Comparison of ENCODE assay signal across 26 cellular contexts in genomic region chr1:70084314-70084915, GRCh38.
DNase-seq lines count a peak whose midpoint lies in the region; ATAC-seq and TF ChIP-seq lines count a peak whose summit lies in the region.
"Had no signal": no experiment of that assay in that cellular context is flagged by ENCODE, and none has a peak within 500 bp of the region (broad histone marks: within the 10 kb centered on the region; RNA-seq: fewer than 3 reads in every experiment).

No MANE protein-coding gene starts in this region.

- DNase-seq in EL (peak; percentile 63), LHCN-M2 (ENCODE audit: low read depth) (peak; percentile 16), amniotic epithelial cell (ENCODE audit: low read depth) (peak; percentile 37), fibroblast of pulmonary artery (ENCODE audit: low read depth) (peak; percentile 45), DMS153 treated with DMSO at 0.1 percent for 48 hours (lab: John Stamatoyannopoulos, UW; ENCODE audit: unreplicated experiment) (no peak), GM19238 (ENCODE audit: insufficient read length, low spot score) (no peak), T-helper 9 cell (no peak)
- DNase-seq: activated CD4-positive, alpha-beta T cell treated with anti-CD3 and anti-CD28 coated beads for 1 hour; activated naive CD4-positive, alpha-beta T cell treated with anti-CD3 and anti-CD28 coated beads, Interleukin-2, amount 50 U/mL, for 16 hours; CD4-positive, alpha-beta T cell; cerebellar nuclear complex; DMS 273 treated with DMSO at 0.1 percent for 48 hours; effector CD4-positive, alpha-beta T cell; erythroblast; heart right ventricle; left colon; mesenchymal stem cell; NCI-H1930; NCI-H748 treated with DMSO at 0.1 percent for 48 hours; occipital lobe; SHP77 treated with DMSO at 0.1 percent for 48 hours; stimulated activated CD4-positive, alpha-beta T cell treated with anti-CD3 and anti-CD28 coated beads, Interleukin-2, amount 100 ng/mL, for 48 hours; stimulated activated naive B cell treated with anti-CD40 and anti-IgM and Interleukin-4, amounts not matched to agents 10 μg/mL and 1 μg/mL and 100 μg/mL, for 72 hours; testis had no signal

- H3K4me3 ChIP-seq in fibroblast of pulmonary artery (replicated peaks; ENCODE audit: low read depth, low read length), result no peak overlapping the region
- H3K4me3 ChIP-seq: ascending aorta, heart right ventricle, testis had no signal

- no peak for ATAC-seq in HG02884 (IDR thresholded peaks at IDR 0.05; ENCODE audit: unreplicated experiment)
- ATAC-seq: heart right ventricle, left colon had no signal

- no peak for TF ChIP-seq CTCF in fibroblast of pulmonary artery (IDR thresholded peaks at IDR 0.05; ENCODE audit: low read length, missing control alignments)

Comparison
In these comparisons a context has a peak if more than half of its experiments do, and no peak if none do; other contexts are left out.
1. DNase-seq: peak in EL (single experiment), LHCN-M2 (single experiment), amniotic epithelial cell (single experiment) and fibroblast of pulmonary artery (single experiment); none in DMS153 treated with DMSO at 0.1 percent for 48 hours (single experiment), GM19238 (single experiment) and T-helper 9 cell (single experiment).